Comparison of ENCODE assay signal across 17 cellular contexts in genomic region chr22:45683248-45683647, GRCh38. TPM values are rescaled to one million over a fixed set of nuclear protein-coding genes. Genes with fewer than 3 reads are reported as not detected.
DNase-seq lines count a peak whose midpoint lies in the region; ATAC-seq and TF ChIP-seq lines count a peak whose summit lies in the region.
"Had no signal": no experiment of that assay in that cellular context is flagged by ENCODE, and none has a peak within 500 bp of the region (broad histone marks: within the 10 kb centered on the region; RNA-seq: fewer than 3 reads in every experiment).

No MANE protein-coding gene starts in this region.

- no peak overlapping the region; the same call in 1 of the 2 replicates for H3K9ac ChIP-seq in OCI-LY1 (ENCODE audit: low read length)

- no peak overlapping the region for H3K4me3 Mint-ChIP-seq in CD8-positive, alpha-beta T cell
- H3K4me3 Mint-ChIP-seq: activated naive CD4-positive, alpha-beta T cell treated with anti-CD3 and anti-CD28 coated beads, Interleukin-2, amount 10 ng/mL, durations not matched to agents 7 days and 5 days; naive thymus-derived CD8-positive, alpha-beta T cell; stimulated activated effector memory CD8-positive, alpha-beta T cell treated with anti-CD3 and anti-CD28 coated beads, Interleukin-12 subunit alpha, Interleukin-12 subunit beta, amount 100 ng/mL, for 72 hours; T-helper 2 cell treated with Interferon-gamma antibody and Interleukin-4, amounts not matched to agents 5 μg/mL and 100 μg/mL, for 36 hours had no signal

- peak overlapping the region; percentile 83 for H3K27ac ChIP-seq in OCI-LY1 (ENCODE audit: low read depth, low read length, poor library complexity, severe bottlenecking)
- H3K27ac ChIP-seq in CD8-positive, alpha-beta T cell (ENCODE audit: low read depth, low read length) = no peak overlapping the region
- H3K27ac ChIP-seq: colonic mucosa, upper lobe of left lung had no signal

- no peak for TF ChIP-seq CTCF in OCI-LY1 (IDR thresholded peaks at IDR 0.05; ENCODE audit: low read length)
- TF ChIP-seq CTCF in fibroblast of the aortic adventitia (IDR thresholded peaks at IDR 0.05; ENCODE audit: insufficient read depth, low read length) = no peak
- no peak for TF ChIP-seq CTCF in CD8-positive, alpha-beta T cell (IDR thresholded peaks at IDR 0.05)

- H4K20me1 ChIP-seq in OCI-LY1 (ENCODE audit: insufficient read depth, low read length) = no peaks in the 10 kb centered on the region

- no peaks in the 10 kb centered on the region for H3F3A ChIP-seq in OCI-LY1 (ENCODE audit: insufficient read depth, low read length)

- H3K9me3 ChIP-seq in OCI-LY1 (ENCODE audit: low read length) = no peaks in the 10 kb centered on the region
- no peaks in the 10 kb centered on the region for H3K9me3 ChIP-seq in CD8-positive, alpha-beta T cell (ENCODE audit: low read length)
- H3K9me3 ChIP-seq: colonic mucosa, upper lobe of left lung had no signal

- no peak overlapping the region for H3K27ac Mint-ChIP-seq in CD8-positive, alpha-beta T cell
- H3K27ac Mint-ChIP-seq: activated naive CD4-positive, alpha-beta T cell treated with anti-CD3 and anti-CD28 coated beads, Interleukin-2, amount 10 ng/mL, durations not matched to agents 7 days and 5 days; naive thymus-derived CD8-positive, alpha-beta T cell; stimulated activated effector memory CD8-positive, alpha-beta T cell treated with anti-CD3 and anti-CD28 coated beads, Interleukin-12 subunit alpha, Interleukin-12 subunit beta, amount 100 ng/mL, for 72 hours; T-helper 2 cell treated with Interferon-gamma antibody and Interleukin-4, amounts not matched to agents 5 μg/mL and 100 μg/mL, for 36 hours had no signal

- H3K9me2 ChIP-seq in OCI-LY1 (ENCODE audit: low read depth, low read length) = no peaks in the 10 kb centered on the region

- DNase-seq in left ventricle myocardium superior (no peak), Right ventricle myocardium inferior (ENCODE audit: missing footprints) (no peak), fibroblast of the aortic adventitia (ENCODE audit: low read depth) (peak; percentile 25), DMS79 treated with DMSO at 0.1 percent for 48 hours (lab: John Stamatoyannopoulos, UW) (no peak), H4 (ENCODE audit: low spot score) (no peak)
- no peak for DNase-seq in CD8-positive, alpha-beta T cell
- DNase-seq: activated CD4-positive, alpha-beta T cell treated with anti-CD3 and anti-CD28 coated beads for 48 hours; activated naive CD4-positive, alpha-beta T cell treated with anti-CD3 and anti-CD28 coated beads, Interleukin-2, amount 10 ng/mL, durations not matched to agents 7 days and 5 days; colonic mucosa; naive thymus-derived CD8-positive, alpha-beta T cell; NCI-H2107; RPMI8226 had no signal

- intact Hi-C loops in left ventricle myocardium superior (cut with micrococcal nuclease) = no loop called here
- intact Hi-C loops in Right ventricle myocardium inferior (cut with DNase I) = no loop called here
- intact Hi-C loops in CD8-positive, alpha-beta T cell (cut with DNase I, micrococcal nuclease) = no loop called here

- CTCF ChIA-PET in CD8-positive, alpha-beta T cell (lab: Charles Lee) = no interaction called here

- peaks cover 91% of the 10 kb centered on the region for H3K79me2 ChIP-seq in OCI-LY1 (ENCODE audit: insufficient read depth, low read length)

- H3K27me3 Mint-ChIP-seq in CD8-positive, alpha-beta T cell (ENCODE audit: low read depth) = no peaks in the 10 kb centered on the region
- H3K27me3 Mint-ChIP-seq: activated naive CD4-positive, alpha-beta T cell treated with anti-CD3 and anti-CD28 coated beads, Interleukin-2, amount 10 ng/mL, durations not matched to agents 7 days and 5 days; naive thymus-derived CD8-positive, alpha-beta T cell had no signal

- H3K36me3 ChIP-seq in OCI-LY1 (ENCODE audit: insufficient read depth, low read length) = peaks cover 27% of the 10 kb centered on the region
- no peaks in the 10 kb centered on the region for H3K36me3 ChIP-seq in CD8-positive, alpha-beta T cell (ENCODE audit: insufficient read depth, low read length)
- H3K36me3 ChIP-seq: colonic mucosa, upper lobe of left lung had no signal

- no peaks in the 10 kb centered on the region for H3K27me3 ChIP-seq in OCI-LY1 (ENCODE audit: insufficient read depth, low read length)
- H3K27me3 ChIP-seq in CD8-positive, alpha-beta T cell (ENCODE audit: insufficient read depth, low read length) = no peaks in the 10 kb centered on the region
- H3K27me3 ChIP-seq: colonic mucosa, upper lobe of left lung had no signal

- peaks cover 69% of the 10 kb centered on the region for H3K4me1 ChIP-seq in OCI-LY1 (ENCODE audit: insufficient read depth, low read length, severe bottlenecking)
- H3K4me1 ChIP-seq in CD8-positive, alpha-beta T cell (ENCODE audit: insufficient read depth, low read length) = peaks cover 7% of the 10 kb centered on the region
- H3K4me1 ChIP-seq: colonic mucosa had no signal

- H3K36me3 Mint-ChIP-seq in CD8-positive, alpha-beta T cell = no peaks in the 10 kb centered on the region
- H3K36me3 Mint-ChIP-seq: activated naive CD4-positive, alpha-beta T cell treated with anti-CD3 and anti-CD28 coated beads, Interleukin-2, amount 10 ng/mL, durations not matched to agents 7 days and 5 days had no signal

- peaks cover 34% of the 10 kb centered on the region for H3K4me1 Mint-ChIP-seq in CD8-positive, alpha-beta T cell (ENCODE audit: low read depth)
- H3K4me1 Mint-ChIP-seq: activated naive CD4-positive, alpha-beta T cell treated with anti-CD3 and anti-CD28 coated beads, Interleukin-2, amount 10 ng/mL, durations not matched to agents 7 days and 5 days had no signal

- H3K4me2 ChIP-seq in OCI-LY1 (ENCODE audit: low read length) = peak overlapping the region; percentile 42

- POLR2A ChIA-PET in CD8-positive, alpha-beta T cell (lab: Charles Lee) = no interaction called here

- H2AFZ ChIP-seq in OCI-LY1 (ENCODE audit: low read length) = no peak overlapping the region

- no peaks in the 10 kb centered on the region for H3K9me3 Mint-ChIP-seq in CD8-positive, alpha-beta T cell
- H3K9me3 Mint-ChIP-seq: activated naive CD4-positive, alpha-beta T cell treated with anti-CD3 and anti-CD28 coated beads, Interleukin-2, amount 10 ng/mL, durations not matched to agents 7 days and 5 days; naive thymus-derived CD8-positive, alpha-beta T cell; stimulated activated effector memory CD8-positive, alpha-beta T cell treated with anti-CD3 and anti-CD28 coated beads, Interleukin-12 subunit alpha, Interleukin-12 subunit beta, amount 100 ng/mL, for 72 hours; T-helper 2 cell treated with Interferon-gamma antibody and Interleukin-4, amounts not matched to agents 5 μg/mL and 100 μg/mL, for 36 hours had no signal

- ATAC-seq in left ventricle myocardium superior = peak; percentile 37
- ATAC-seq in Right ventricle myocardium inferior = no peak
- no peak for ATAC-seq in GM18870 (IDR thresholded peaks at IDR 0.05; ENCODE audit: unreplicated experiment)
- ATAC-seq in CD8-positive, alpha-beta T cell = no peak
- ATAC-seq: naive thymus-derived CD8-positive, alpha-beta T cell; stimulated activated effector memory CD8-positive, alpha-beta T cell treated with anti-CD3 and anti-CD28 coated beads, Interleukin-12 subunit alpha, Interleukin-12 subunit beta, amount 100 ng/mL, for 72 hours had no signal

- H3K4me3 ChIP-seq in OCI-LY1 (ENCODE audit: low read depth, low read length, poor library complexity, severe bottlenecking) (no peak overlapping the region), fibroblast of the aortic adventitia (ENCODE audit: low read depth, low read length) (no peak overlapping the region)
- H3K4me3 ChIP-seq in CD8-positive, alpha-beta T cell (ENCODE audit: low read depth, low read length) = no peak overlapping the region
- H3K4me3 ChIP-seq: colonic mucosa, upper lobe of left lung had no signal

RNA-seq across cellular contexts. Expression of gene ATXN10, which starts 11.6 kb away (rescaled TPM):
- total RNA-seq in left ventricle myocardium superior = 142 TPM
- total RNA-seq in Right ventricle myocardium inferior = 138 TPM
- 130 and 261 TPM in 2 replicates for total RNA-seq in fibroblast of the aortic adventitia (ENCODE audit: low replicate concordance)
- total RNA-seq in CD8-positive, alpha-beta T cell = 10 to 100 TPM; 35.4 to 37.7 TPM
- 69.8 and 111 TPM in 2 replicates for total RNA-seq in H4 (2014; rRNA removed; shearing (Covaris generic))
